1 cellular context compared by ENCODE assay signal in the genomic region with DNA sequence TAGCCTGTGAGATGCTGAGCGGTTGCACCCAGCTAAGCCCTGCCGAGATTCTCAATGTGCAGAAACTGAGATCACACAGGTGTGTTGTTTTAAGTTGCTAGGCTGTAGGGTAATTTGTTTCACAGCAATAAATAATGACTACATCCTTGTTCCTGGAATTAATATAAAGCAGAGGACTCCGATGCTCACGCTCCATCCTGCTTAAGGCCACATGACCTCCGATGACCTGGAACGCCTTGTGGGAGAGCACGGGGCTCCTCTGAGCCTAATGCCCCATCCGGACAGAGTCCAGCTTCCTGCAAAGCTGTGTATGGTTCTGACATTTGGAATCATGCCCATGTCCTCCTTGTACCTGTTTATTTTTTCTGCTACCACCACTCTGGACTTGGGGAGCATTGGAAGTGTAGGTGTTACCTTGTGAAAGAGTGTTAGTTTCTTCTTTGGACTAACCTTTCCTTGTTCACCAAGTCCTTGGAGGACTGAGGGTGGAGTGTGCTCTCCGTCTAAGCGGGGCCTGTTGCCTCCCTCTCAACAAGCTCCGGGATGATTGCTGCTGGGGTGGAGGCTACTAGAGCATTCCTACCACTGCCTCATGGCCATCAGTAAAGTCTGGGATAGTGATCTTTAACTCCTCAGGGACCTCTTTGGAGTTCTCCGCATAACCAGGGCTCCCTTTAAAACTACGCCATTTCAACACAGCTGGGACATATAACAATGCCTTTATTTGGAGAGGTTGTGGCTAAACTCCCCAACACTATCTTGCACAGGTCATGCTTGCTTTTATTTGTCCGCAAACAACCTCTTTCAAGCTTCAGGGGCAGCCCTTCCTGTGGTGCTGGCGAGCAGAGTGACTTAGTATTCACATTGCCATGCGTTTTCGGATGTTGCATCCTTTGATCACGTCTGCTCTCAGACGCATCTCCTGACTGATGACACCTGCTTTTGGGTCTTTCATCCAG.
TF ChIP-seq lines count a peak whose summit lies in the region.

No MANE protein-coding gene starts in this region.

TF ChIP-seq in HepG2, 621 proteins besides CTCF, POLR2A, EP300 and RAD21 (continued from another document and continues in another):
- TF ChIP-seq, protein P1, sequence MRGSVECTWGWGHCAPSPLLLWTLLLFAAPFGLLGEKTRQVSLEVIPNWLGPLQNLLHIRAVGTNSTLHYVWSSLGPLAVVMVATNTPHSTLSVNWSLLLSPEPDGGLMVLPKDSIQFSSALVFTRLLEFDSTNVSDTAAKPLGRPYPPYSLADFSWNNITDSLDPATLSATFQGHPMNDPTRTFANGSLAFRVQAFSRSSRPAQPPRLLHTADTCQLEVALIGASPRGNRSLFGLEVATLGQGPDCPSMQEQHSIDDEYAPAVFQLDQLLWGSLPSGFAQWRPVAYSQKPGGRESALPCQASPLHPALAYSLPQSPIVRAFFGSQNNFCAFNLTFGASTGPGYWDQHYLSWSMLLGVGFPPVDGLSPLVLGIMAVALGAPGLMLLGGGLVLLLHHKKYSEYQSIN (CRISPR knock-in tag; IDR thresholded peaks at IDR 0.05; ENCODE audit: borderline replicate concordance), result no peak
- TF ChIP-seq CREBL2 (CRISPR knock-in tag; IDR thresholded peaks at IDR 0.05; ENCODE audit: borderline replicate concordance) (no peak), HOXA7 (CRISPR knock-in tag; IDR thresholded peaks at IDR 0.05) (no peak), BHLHE40 (IDR thresholded peaks at IDR 0.05; ENCODE audit: low read length) (peak; percentile 67; the same call in 1 of the 2 replicates), ATRX (CRISPR knock-in tag; IDR thresholded peaks at IDR 0.05; ENCODE audit: borderline replicate concordance) (no peak), ZNF34 (CRISPR knock-in tag; IDR thresholded peaks at IDR 0.05; ENCODE audit: borderline replicate concordance) (no peak), CREM (IDR thresholded peaks at IDR 0.05) (peak; percentile 58; the same call in 1 of the 2 replicates), CREM (CRISPR knock-in tag; IDR thresholded peaks at IDR 0.05) (no peak), PTBP1 (IDR thresholded peaks at IDR 0.05; ENCODE audit: low read depth, low read length, poor library complexity, severe bottlenecking) (no peak), IRF2 (CRISPR knock-in tag; IDR thresholded peaks at IDR 0.05) (peak; percentile 62; the same call in 1 of the 2 replicates), MTF2 (CRISPR knock-in tag; IDR thresholded peaks at IDR 0.05; ENCODE audit: borderline replicate concordance) (0 out of 2 replicates have a peak, but pooled peaks have one; percentile 36), ZKSCAN8 (CRISPR knock-in tag; IDR thresholded peaks at IDR 0.05; ENCODE audit: borderline replicate concordance) (no peak; the same call in 1 of the 2 replicates), ZNF607 (CRISPR knock-in tag; IDR thresholded peaks at IDR 0.05; ENCODE audit: borderline replicate concordance) (no peak), ZNF619 (CRISPR knock-in tag; IDR thresholded peaks at IDR 0.05) (no peak), HDAC2 (CRISPR knock-in tag; IDR thresholded peaks at IDR 0.05) (peak; percentile 72), FOXP1 (IDR thresholded peaks at IDR 0.05) (no peak), FOXP1 (CRISPR knock-in tag; IDR thresholded peaks at IDR 0.05) (peak; percentile 67; the same call in 1 of the 2 replicates), ZNF333 (CRISPR knock-in tag; IDR thresholded peaks at IDR 0.05; ENCODE audit: borderline replicate concordance) (no peak), ARHGAP35 (CRISPR knock-in tag; IDR thresholded peaks at IDR 0.05; ENCODE audit: borderline replicate concordance) (no peak), NR3C1 (CRISPR knock-in tag; IDR thresholded peaks at IDR 0.05) (no peak), ZZZ3 (CRISPR knock-in tag; IDR thresholded peaks at IDR 0.05; ENCODE audit: borderline replicate concordance) (no peak), CHD4 (IDR thresholded peaks at IDR 0.05; ENCODE audit: borderline replicate concordance, low read length) (no peak; the same call in 1 of the 2 replicates), ZBTB4 (CRISPR knock-in tag; IDR thresholded peaks at IDR 0.05; ENCODE audit: borderline replicate concordance) (no peak), ZNF556 (CRISPR knock-in tag; IDR thresholded peaks at IDR 0.05; ENCODE audit: borderline replicate concordance) (no peak), FOXM1 (CRISPR knock-in tag; IDR thresholded peaks at IDR 0.05) (no peak; the same call in 1 of the 2 replicates), ZSCAN25 (CRISPR knock-in tag; IDR thresholded peaks at IDR 0.05) (no peak), DR1 (CRISPR knock-in tag; IDR thresholded peaks at IDR 0.05) (no peak), BORCS8-MEF2B (CRISPR knock-in tag; IDR thresholded peaks at IDR 0.05) (no peak), MEIS1 (CRISPR knock-in tag; IDR thresholded peaks at IDR 0.05; ENCODE audit: borderline replicate concordance) (no peak), ZSCAN31 (CRISPR knock-in tag; IDR thresholded peaks at IDR 0.05; ENCODE audit: low read depth) (0 out of 2 replicates have a peak, but pooled peaks have one; percentile 18), ISX (CRISPR knock-in tag; conservative IDR thresholded peaks at IDR 0.05) (no peak), ZNF740 (CRISPR knock-in tag; IDR thresholded peaks at IDR 0.05) (no peak), ZNF547 (CRISPR knock-in tag; IDR thresholded peaks at IDR 0.05) (0 out of 2 replicates have a peak, but pooled peaks have one; percentile 25), BCL3 (CRISPR knock-in tag; IDR thresholded peaks at IDR 0.05) (0 out of 2 replicates have a peak, but pooled peaks have one; percentile 42), EEA1 (CRISPR knock-in tag; IDR thresholded peaks at IDR 0.05; ENCODE audit: borderline replicate concordance) (no peak), GLI4 (CRISPR knock-in tag; IDR thresholded peaks at IDR 0.05; ENCODE audit: borderline replicate concordance) (no peak), WIZ (CRISPR knock-in tag; IDR thresholded peaks at IDR 0.05) (no peak), ZNF780A (CRISPR knock-in tag; IDR thresholded peaks at IDR 0.05) (no peak), ZNF850 (CRISPR knock-in tag; conservative IDR thresholded peaks at IDR 0.05) (no peak), ZNF691 (CRISPR knock-in tag; IDR thresholded peaks at IDR 0.05; ENCODE audit: borderline replicate concordance, low read depth) (peak; percentile 24; the same call in 1 of the 2 replicates), PAF1 (CRISPR knock-in tag; IDR thresholded peaks at IDR 0.05) (no peak), MEF2D (CRISPR knock-in tag; IDR thresholded peaks at IDR 0.05) (no peak), ZEB1 (IDR thresholded peaks at IDR 0.05; ENCODE audit: insufficient replicate concordance, low read depth) (peak; percentile 16), ZNF431 (CRISPR knock-in tag; IDR thresholded peaks at IDR 0.05; ENCODE audit: borderline replicate concordance, low read depth) (no peak), REPIN1 (CRISPR knock-in tag; IDR thresholded peaks at IDR 0.05; ENCODE audit: borderline replicate concordance, low read depth) (no peak), ZNF839 (CRISPR knock-in tag; IDR thresholded peaks at IDR 0.05; ENCODE audit: borderline replicate concordance) (no peak), TP53 (CRISPR knock-in tag; conservative IDR thresholded peaks at IDR 0.05) (no peak)
- TF ChIP-seq, protein P2, sequence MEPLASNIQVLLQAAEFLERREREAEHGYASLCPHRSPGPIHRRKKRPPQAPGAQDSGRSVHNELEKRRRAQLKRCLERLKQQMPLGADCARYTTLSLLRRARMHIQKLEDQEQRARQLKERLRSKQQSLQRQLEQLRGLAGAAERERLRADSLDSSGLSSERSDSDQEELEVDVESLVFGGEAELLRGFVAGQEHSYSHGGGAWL (CRISPR knock-in tag; IDR thresholded peaks at IDR 0.05), result no peak
- TF ChIP-seq, protein P3, sequence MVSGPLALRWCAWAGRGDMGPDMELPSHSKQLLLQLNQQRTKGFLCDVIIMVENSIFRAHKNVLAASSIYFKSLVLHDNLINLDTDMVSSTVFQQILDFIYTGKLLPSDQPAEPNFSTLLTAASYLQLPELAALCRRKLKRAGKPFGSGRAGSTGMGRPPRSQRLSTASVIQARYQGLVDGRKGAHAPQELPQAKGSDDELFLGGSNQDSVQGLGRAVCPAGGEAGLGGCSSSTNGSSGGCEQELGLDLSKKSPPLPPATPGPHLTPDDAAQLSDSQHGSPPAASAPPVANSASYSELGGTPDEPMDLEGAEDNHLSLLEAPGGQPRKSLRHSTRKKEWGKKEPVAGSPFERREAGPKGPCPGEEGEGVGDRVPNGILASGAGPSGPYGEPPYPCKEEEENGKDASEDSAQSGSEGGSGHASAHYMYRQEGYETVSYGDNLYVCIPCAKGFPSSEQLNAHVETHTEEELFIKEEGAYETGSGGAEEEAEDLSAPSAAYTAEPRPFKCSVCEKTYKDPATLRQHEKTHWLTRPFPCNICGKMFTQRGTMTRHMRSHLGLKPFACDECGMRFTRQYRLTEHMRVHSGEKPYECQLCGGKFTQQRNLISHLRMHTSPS (CRISPR knock-in tag; IDR thresholded peaks at IDR 0.05; ENCODE audit: low read depth), result no peak
- TF ChIP-seq, protein P4, sequence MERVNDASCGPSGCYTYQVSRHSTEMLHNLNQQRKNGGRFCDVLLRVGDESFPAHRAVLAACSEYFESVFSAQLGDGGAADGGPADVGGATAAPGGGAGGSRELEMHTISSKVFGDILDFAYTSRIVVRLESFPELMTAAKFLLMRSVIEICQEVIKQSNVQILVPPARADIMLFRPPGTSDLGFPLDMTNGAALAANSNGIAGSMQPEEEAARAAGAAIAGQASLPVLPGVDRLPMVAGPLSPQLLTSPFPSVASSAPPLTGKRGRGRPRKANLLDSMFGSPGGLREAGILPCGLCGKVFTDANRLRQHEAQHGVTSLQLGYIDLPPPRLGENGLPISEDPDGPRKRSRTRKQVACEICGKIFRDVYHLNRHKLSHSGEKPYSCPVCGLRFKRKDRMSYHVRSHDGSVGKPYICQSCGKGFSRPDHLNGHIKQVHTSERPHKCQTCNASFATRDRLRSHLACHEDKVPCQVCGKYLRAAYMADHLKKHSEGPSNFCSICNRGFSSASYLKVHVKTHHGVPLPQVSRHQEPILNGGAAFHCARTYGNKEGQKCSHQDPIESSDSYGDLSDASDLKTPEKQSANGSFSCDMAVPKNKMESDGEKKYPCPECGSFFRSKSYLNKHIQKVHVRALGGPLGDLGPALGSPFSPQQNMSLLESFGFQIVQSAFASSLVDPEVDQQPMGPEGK (CRISPR knock-in tag; IDR thresholded peaks at IDR 0.05), result peak; percentile 36; the same call in 1 of the 2 replicates
- TF ChIP-seq, protein P5, sequence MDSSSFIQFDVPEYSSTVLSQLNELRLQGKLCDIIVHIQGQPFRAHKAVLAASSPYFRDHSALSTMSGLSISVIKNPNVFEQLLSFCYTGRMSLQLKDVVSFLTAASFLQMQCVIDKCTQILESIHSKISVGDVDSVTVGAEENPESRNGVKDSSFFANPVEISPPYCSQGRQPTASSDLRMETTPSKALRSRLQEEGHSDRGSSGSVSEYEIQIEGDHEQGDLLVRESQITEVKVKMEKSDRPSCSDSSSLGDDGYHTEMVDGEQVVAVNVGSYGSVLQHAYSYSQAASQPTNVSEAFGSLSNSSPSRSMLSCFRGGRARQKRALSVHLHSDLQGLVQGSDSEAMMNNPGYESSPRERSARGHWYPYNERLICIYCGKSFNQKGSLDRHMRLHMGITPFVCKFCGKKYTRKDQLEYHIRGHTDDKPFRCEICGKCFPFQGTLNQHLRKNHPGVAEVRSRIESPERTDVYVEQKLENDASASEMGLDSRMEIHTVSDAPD (CRISPR knock-in tag; IDR thresholded peaks at IDR 0.05), result no peak
- TF ChIP-seq, protein P6, sequence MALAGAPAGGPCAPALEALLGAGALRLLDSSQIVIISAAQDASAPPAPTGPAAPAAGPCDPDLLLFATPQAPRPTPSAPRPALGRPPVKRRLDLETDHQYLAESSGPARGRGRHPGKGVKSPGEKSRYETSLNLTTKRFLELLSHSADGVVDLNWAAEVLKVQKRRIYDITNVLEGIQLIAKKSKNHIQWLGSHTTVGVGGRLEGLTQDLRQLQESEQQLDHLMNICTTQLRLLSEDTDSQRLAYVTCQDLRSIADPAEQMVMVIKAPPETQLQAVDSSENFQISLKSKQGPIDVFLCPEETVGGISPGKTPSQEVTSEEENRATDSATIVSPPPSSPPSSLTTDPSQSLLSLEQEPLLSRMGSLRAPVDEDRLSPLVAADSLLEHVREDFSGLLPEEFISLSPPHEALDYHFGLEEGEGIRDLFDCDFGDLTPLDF (CRISPR knock-in tag; IDR thresholded peaks at IDR 0.05), result no peak
